ENCODE assay signal across 27 cellular contexts in the genomic region with DNA sequence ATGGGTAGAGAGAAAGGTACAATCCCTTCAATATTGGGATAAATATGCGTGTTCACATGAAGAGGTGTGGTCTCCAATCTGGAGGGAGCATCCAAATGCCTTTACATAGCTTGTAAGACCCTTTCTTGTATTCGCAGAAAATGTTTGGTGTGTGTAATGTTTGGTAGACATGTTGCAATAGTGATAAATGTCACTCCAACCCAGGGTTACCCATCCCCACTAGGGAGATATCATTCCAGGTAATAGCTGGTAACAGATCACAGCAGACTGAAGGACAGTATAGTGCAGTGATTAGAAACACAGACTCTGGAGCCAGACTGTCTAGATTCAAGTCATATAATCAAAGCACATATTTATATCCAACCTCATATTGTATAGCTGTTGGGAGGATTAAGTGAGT.
"Had no signal": no experiment of that assay in that cellular context is flagged by ENCODE, and none has a peak within 500 bp of the region (broad histone marks: within the 10 kb centered on the region; RNA-seq: fewer than 3 reads in every experiment).

No MANE protein-coding gene starts in this region.

- DNase-seq: stimulated activated CD4-positive, alpha-beta T cell treated with anti-CD3 and anti-CD28 coated beads, Interleukin-2, amount 100 ng/mL, for 48 hours; stimulated activated CD4-positive, alpha-beta T cell treated with anti-CD3 and anti-CD28 coated beads, Interleukin-4, amount 100 ng/mL, for 1 hour; stimulated activated CD4-positive, alpha-beta T cell treated with anti-CD3 and anti-CD28 coated beads, Interleukin-4, amount 100 ng/mL, for 24 hours; stimulated activated CD4-positive, alpha-beta T cell treated with anti-CD3 and anti-CD28 coated beads, Interleukin-4, amount 100 ng/mL, for 4 hours; stimulated activated CD8-positive, alpha-beta memory T cell treated with anti-CD3 and anti-CD28 coated beads, Interleukin-4, amount 100 ng/mL, for 48 hours; stimulated activated naive B cell treated with anti-CD40 and anti-IgM and Interleukin-4, amounts not matched to agents 10 μg/mL and 1 μg/mL and 100 μg/mL, for 72 hours; stimulated activated naive CD4-positive, alpha-beta T cell; stimulated activated naive CD4-positive, alpha-beta T cell treated with Interleukin-2 at 50 U/mL for 16 hours; stimulated activated naive CD8-positive, alpha-beta T cell treated with anti-CD3 and anti-CD28 coated beads, Interleukin-15, amount 100 ng/mL, for 72 hours; stimulated activated naive CD8-positive, alpha-beta T cell treated with anti-CD3 and anti-CD28 coated beads, Interleukin-15, Interleukin-2, amounts not matched to agents 100 U/mL and 50 U/mL, for 24 hours; stomach; substantia nigra; testis; thyroid gland; tibial artery; transverse colon; trophoblast cell; upper lobe of left lung; upper lobe of right lung; uterus had no signal

- H3K36me3 ChIP-seq: stomach, suprapubic skin, thoracic aorta, thyroid gland, tibial artery, tibial nerve, transverse colon, upper lobe of left lung, upper lobe of right lung, uterus, vagina had no signal

- H3K27me3 ChIP-seq: stomach, suprapubic skin, testis, thyroid gland, tibial artery, tibial nerve, transverse colon, upper lobe of left lung, upper lobe of right lung, uterus, vagina had no signal

- H3K27ac ChIP-seq: stomach, suprapubic skin, testis, thoracic aorta, thyroid gland, tibial artery, tibial nerve, transverse colon, upper lobe of left lung, upper lobe of right lung, uterus, vagina had no signal

- FAIRE-seq: urothelium cell line had no signal

- H3K4me1 ChIP-seq: suprapubic skin, testis, thyroid gland, tibial artery, tibial nerve, transverse colon, upper lobe of left lung, upper lobe of right lung, uterus, vagina had no signal

- ATAC-seq: stimulated activated effector memory CD8-positive, alpha-beta T cell treated with anti-CD3 and anti-CD28 coated beads, Interleukin-12 subunit alpha, Interleukin-12 subunit beta, amount 100 ng/mL, for 72 hours; stimulated activated memory B cell treated with anti-CD40 and anti-IgM and Interleukin-4, amounts not matched to agents 10 μg/mL and 1 μg/mL and 100 μg/mL, for 72 hours; stimulated activated naive B cell treated with anti-CD40 and anti-IgM and Interleukin-4, amounts not matched to agents 10 μg/mL and 1 μg/mL and 100 μg/mL, for 72 hours; stimulated activated naive CD8-positive, alpha-beta T cell treated with anti-CD3 and anti-CD28 coated beads, Interleukin-15, amount 100 ng/mL, for 72 hours; stimulated activated naive CD8-positive, alpha-beta T cell treated with anti-CD3 and anti-CD28 coated beads, Interleukin-15, Interleukin-2, amounts not matched to agents 100 U/mL and 50 U/mL, for 24 hours; upper lobe of right lung had no signal

- H3K9me3 ChIP-seq: stomach, suprapubic skin, testis, thoracic aorta, thyroid gland, tibial artery, transverse colon, upper lobe of left lung, upper lobe of right lung, uterus, vagina had no signal

- H3K4me3 ChIP-seq: stomach, suprapubic skin, testis, thoracic aorta, thyroid gland, tibial artery, tibial nerve, transverse colon, upper lobe of left lung, upper lobe of right lung, uterus, vagina had no signal
